Comparison of ENCODE assay signal across 8 cellular contexts in the genomic region with DNA sequence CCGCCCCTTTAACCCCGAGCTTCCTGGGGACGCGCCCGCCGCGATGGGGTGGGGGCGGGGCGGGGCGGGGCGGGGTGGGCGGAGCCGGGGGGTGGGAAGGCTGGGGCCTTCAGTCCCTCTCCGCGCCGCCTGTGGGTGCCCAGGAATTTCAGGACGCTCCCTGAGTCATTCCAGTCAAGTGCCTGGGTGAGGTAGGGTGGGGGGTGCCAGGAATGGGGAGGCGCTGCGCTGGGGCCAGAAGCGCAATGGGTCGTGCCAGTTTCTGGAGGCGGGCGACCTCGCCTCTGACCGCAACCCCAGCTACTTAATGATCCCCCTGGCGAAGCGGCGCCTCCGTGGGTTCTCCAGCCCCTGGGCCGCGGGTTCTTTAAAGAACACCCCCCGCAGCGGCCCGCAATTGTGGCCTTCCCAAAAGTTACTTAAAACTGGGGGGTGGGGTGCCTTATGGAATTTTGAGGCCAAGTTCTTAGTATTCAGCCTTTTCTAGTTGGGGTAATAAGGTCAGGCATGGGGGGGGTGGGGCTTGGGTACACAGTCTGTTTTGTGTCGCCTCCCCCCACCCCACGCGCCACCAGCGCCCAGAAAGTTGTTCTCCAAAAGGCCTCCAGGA. TPM values are rescaled to one million over a fixed set of nuclear protein-coding genes. Genes with fewer than 3 reads are reported as not detected.
DNase-seq lines count a peak whose midpoint lies in the region; ATAC-seq, FAIRE-seq and TF ChIP-seq lines count a peak whose summit lies in the region.

No MANE protein-coding gene starts in this region.

- 0 to 1% methylated on average over 20 to 35 of the region's 38 CpGs for WGBS in pancreas, 2 donors

- H3K9me3 ChIP-seq in pancreas = no peaks in the 10 kb centered on the region

- TF ChIP-seq CTCF in pancreas (IDR thresholded peaks at IDR 0.05) = no peak

- H3K36me3 ChIP-seq in pancreas = no peaks in the 10 kb centered on the region

- H3K4me1 ChIP-seq in pancreas = peaks cover 32 to 44% (median 41%) of the 10 kb centered on the region in 3 donors

- ATAC-seq in Right ventricle myocardium inferior (peak; percentile 62), pancreas (peak; percentile 35 to 50 (median 44)), GM18517 (IDR thresholded peaks at IDR 0.05; ENCODE audit: unreplicated experiment) (no peak), GM21423 (IDR thresholded peaks at IDR 0.05; ENCODE audit: unreplicated experiment) (no peak)

- no peak for FAIRE-seq in pancreas (lab: Jason Lieb, UNC)

- H3K27me3 ChIP-seq in pancreas = no peaks in the 10 kb centered on the region

- intact Hi-C loops in Right ventricle myocardium inferior (cut with DNase I) (loop anchor here (5.0 kb wide), 2 partner anchors 150 to 305 kb away; no protein-coding TSS in a partner anchor), pancreas (cut with DNase I) (no loop called here)

- H3K4me3 ChIP-seq in pancreas = peak overlapping the region; percentile 51 to 84 (median 71)

- DNase-seq in AML-193 (lab: John Stamatoyannopoulos, UW) (peak; percentile 38 to 61), GM19238 (ENCODE audit: insufficient read length, low spot score) (peak; percentile 59), NCI-H526 (lab: John Stamatoyannopoulos, UW) (peak; percentile 38 to 73), Right ventricle myocardium inferior (ENCODE audit: missing footprints) (peak; percentile 84), pancreas (peak; percentile 84 to 95 (median 92))
- DNase-seq in activated T-helper 9 cell treated with anti-CD3 and anti-CD28 coated beads, Interleukin-2, amount 50 U/mL, for 16 hours (ENCODE audit: low read depth) = peak; percentile 13

- peak overlapping the region; percentile 98 to 100 (median 99) for H3K27ac ChIP-seq in pancreas

RNA-seq across cellular contexts. Expression of a gene that starts 0.8 kb away (rescaled TPM):
- total RNA-seq in Right ventricle myocardium inferior = 28.9 TPM
- 10 to 100 TPM; 32.0 to 50.3 (median 41.9) TPM for total RNA-seq in pancreas
- polyA plus RNA-seq in pancreas = 10 to 100 TPM; 32.9 to 61.5 TPM

Comparison
In these comparisons a context has a peak if more than half of its experiments do, and no peak if none do; other contexts are left out.
1. DNase-seq: peak in every context shown above with its lines; median percentile 92 in pancreas; 84 in Right ventricle myocardium inferior; 59 in GM19238; 56 in NCI-H526; 50 in AML-193; 13 in activated T-helper 9 cell treated with anti-CD3 and anti-CD28 coated beads, Interleukin-2, amount 50 U/mL, for 16 hours.
2. ATAC-seq: peak in Right ventricle myocardium inferior (single experiment) and pancreas (4 of 4); none in GM18517 (single experiment) and GM21423 (single experiment).